ENCODE assay signal across 1 cellular context in the genomic region with DNA sequence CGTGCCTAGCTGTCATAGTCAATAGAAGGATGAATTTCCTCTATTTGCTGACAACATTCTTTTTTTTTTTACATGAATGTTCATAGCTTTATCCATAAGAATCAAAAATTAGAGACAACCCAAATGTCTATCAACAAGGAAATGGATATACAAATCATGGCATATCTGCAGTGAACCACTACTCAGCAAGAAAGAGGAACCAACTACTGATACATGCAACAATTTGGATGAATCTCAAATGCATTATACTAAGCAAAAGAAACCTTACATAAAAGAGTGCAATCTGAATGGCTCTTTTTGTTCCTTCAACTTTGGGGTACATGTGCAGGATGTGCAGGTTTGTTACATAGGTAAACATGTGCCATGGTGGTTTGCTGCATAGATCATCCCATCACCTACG.
TF ChIP-seq lines count a peak whose summit lies in the region.

No MANE protein-coding gene starts in this region.

TF ChIP-seq in GM12878, 131 proteins besides CTCF, POLR2A, EP300 and RAD21:
- no peak for TF ChIP-seq PML (IDR thresholded peaks at IDR 0.05; ENCODE audit: low read length)
- no peak for TF ChIP-seq MTA3 (IDR thresholded peaks at IDR 0.05; ENCODE audit: borderline replicate concordance, low read length)
- no peak for TF ChIP-seq MXI1 (IDR thresholded peaks at IDR 0.05; ENCODE audit: low read depth, low read length)
- TF ChIP-seq SP1 (IDR thresholded peaks at IDR 0.05; ENCODE audit: low read depth, low read length), result no peak
- TF ChIP-seq, protein P1, sequence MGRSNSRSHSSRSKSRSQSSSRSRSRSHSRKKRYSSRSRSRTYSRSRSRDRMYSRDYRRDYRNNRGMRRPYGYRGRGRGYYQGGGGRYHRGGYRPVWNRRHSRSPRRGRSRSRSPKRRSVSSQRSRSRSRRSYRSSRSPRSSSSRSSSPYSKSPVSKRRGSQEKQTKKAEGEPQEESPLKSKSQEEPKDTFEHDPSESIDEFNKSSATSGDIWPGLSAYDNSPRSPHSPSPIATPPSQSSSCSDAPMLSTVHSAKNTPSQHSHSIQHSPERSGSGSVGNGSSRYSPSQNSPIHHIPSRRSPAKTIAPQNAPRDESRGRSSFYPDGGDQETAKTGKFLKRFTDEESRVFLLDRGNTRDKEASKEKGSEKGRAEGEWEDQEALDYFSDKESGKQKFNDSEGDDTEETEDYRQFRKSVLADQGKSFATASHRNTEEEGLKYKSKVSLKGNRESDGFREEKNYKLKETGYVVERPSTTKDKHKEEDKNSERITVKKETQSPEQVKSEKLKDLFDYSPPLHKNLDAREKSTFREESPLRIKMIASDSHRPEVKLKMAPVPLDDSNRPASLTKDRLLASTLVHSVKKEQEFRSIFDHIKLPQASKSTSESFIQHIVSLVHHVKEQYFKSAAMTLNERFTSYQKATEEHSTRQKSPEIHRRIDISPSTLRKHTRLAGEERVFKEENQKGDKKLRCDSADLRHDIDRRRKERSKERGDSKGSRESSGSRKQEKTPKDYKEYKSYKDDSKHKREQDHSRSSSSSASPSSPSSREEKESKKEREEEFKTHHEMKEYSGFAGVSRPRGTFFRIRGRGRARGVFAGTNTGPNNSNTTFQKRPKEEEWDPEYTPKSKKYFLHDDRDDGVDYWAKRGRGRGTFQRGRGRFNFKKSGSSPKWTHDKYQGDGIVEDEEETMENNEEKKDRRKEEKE (IDR thresholded peaks at IDR 0.05), result no peak
- TF ChIP-seq TAF1 (IDR thresholded peaks at IDR 0.05; ENCODE audit: borderline replicate concordance, low read depth, low read length), result no peak
- no peak for TF ChIP-seq TCF3 (IDR thresholded peaks at IDR 0.05; ENCODE audit: borderline replicate concordance, insufficient read depth, low read depth, low read length)
